10 cellular contexts compared by ENCODE assay signal in the genomic region with DNA sequence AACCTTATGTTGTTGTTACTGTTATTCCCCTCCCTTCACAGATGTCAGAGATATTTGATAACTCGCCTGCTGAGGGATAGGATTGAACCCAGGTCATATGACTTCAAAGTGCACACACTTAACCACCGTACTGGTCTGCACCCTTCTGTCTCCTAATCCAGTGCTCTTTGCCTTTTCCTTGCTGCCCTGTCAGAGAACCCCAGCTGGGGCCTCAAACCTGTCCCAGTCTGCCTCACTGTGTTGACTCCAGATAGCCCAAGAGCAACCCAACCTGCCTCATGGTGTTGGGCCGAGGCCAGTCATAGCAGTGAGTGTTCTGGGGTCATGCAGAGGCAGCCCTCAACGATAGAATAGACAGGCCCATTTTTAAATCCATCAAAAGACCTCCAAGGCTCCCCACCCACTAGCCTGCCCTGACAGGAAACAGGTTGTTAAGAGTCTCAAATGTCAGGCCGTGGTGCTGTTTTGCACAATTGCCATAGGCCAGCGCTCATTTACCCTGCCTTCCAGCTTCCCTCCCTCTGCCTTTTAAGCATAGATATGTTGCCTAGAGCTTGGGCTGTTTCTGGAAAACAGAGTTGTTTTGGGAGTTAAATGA. TPM values are rescaled to one million over a fixed set of nuclear protein-coding genes. Genes with fewer than 3 reads are reported as not detected.
DNase-seq lines count a peak whose midpoint lies in the region; ATAC-seq and TF ChIP-seq lines count a peak whose summit lies in the region.
"Had no signal": no experiment of that assay in that cellular context is flagged by ENCODE, and none has a peak within 500 bp of the region (broad histone marks: within the 10 kb centered on the region; RNA-seq: fewer than 3 reads in every experiment).

No MANE protein-coding gene starts in this region.

- no peaks in the 10 kb centered on the region for H3K9me3 Mint-ChIP-seq in activated CD8-positive, alpha-beta T cell treated with anti-CD3 and anti-CD28 coated beads, Interleukin-2, amount 10 ng/mL, durations not matched to agents 7 days and 5 days (ENCODE audit: insufficient read depth)
- H3K9me3 Mint-ChIP-seq: HFFc6 had no signal

- peak overlapping the region; percentile 81 for H3K27ac Mint-ChIP-seq in activated CD8-positive, alpha-beta T cell treated with anti-CD3 and anti-CD28 coated beads, Interleukin-2, amount 10 ng/mL, durations not matched to agents 7 days and 5 days
- H3K27ac Mint-ChIP-seq: HFFc6 had no signal

- TF ChIP-seq RAD21 in SK-N-SH (IDR thresholded peaks at IDR 0.05; ENCODE audit: low read length), result no peak

- TF ChIP-seq POLR2A in suprapubic skin (IDR thresholded peaks at IDR 0.05), result no peak

- 72% methylated on average over 6 of the region's 6 CpGs for WGBS in SK-N-SH (ENCODE audit: low lambda C conversion rate)
- 28% methylated on average over 6 of the region's 6 CpGs for WGBS in right cardiac atrium
- WGBS in suprapubic skin, result 42% methylated on average over 6 of the region's 6 CpGs

- no peak overlapping the region for H3K9ac ChIP-seq in SK-N-SH

- H3K4me2 ChIP-seq in SK-N-SH, result no peak overlapping the region

- no peak overlapping the region for H2AFZ ChIP-seq in SK-N-SH (ENCODE audit: low read depth)

- POLR2A ChIA-PET in SK-N-SH (lab: Yijun Ruan, JAX), result interaction anchor here (1.3 kb wide), 1 partner anchor 23 kb away, joined by 3 read pairs; no protein-coding TSS in a partner anchor
- POLR2A ChIA-PET in activated CD8-positive, alpha-beta T cell treated with anti-CD3 and anti-CD28 coated beads, Interleukin-2, amount 10 ng/mL, durations not matched to agents 7 days and 5 days (lab: Charles Lee), result interaction anchor here (0.9 to 4.2 kb wide), 3 partner anchors 31 to 38 kb away, joined by 3 to 24 read pairs (median 5); partner anchors contain the start of gene PDCD4

- H3K4me1 ChIP-seq in SK-N-SH (ENCODE audit: control insufficient read depth in 1 of 2, insufficient read depth in 2 of 2, low read depth in 1 of 2, low read length in 1 of 2) (peaks cover 0 to 39% of the 10 kb centered on the region in 2 experiments; a peak in 2 of 4 replicates), right cardiac atrium (ENCODE audit: control insufficient read depth, insufficient read depth, low read length) (peaks cover 21% of the 10 kb centered on the region), suprapubic skin (peaks cover 48% of the 10 kb centered on the region)

- H4K20me1 ChIP-seq in SK-N-SH (ENCODE audit: insufficient read depth), result no peaks in the 10 kb centered on the region

- peak; percentile 63 for ATAC-seq in SK-N-SH treated with all-trans-retinoic acid at 6 μM for 48 hours
- peak; percentile 73 for ATAC-seq in activated CD8-positive, alpha-beta T cell treated with anti-CD3 and anti-CD28 coated beads, Interleukin-2, amount 10 ng/mL, durations not matched to agents 7 days and 5 days
- ATAC-seq in right cardiac atrium, result peak; percentile 81 to 82
- ATAC-seq in GM18907 (IDR thresholded peaks at IDR 0.05; ENCODE audit: unreplicated experiment), result no peak
- ATAC-seq in GM21786 (IDR thresholded peaks at IDR 0.05; ENCODE audit: unreplicated experiment), result no peak
- no peak for ATAC-seq in GM18861 (IDR thresholded peaks at IDR 0.05; ENCODE audit: unreplicated experiment)

- TF ChIP-seq CTCF in SK-N-SH (IDR thresholded peaks at IDR 0.05) (no peak), suprapubic skin (IDR thresholded peaks at IDR 0.05) (no peak)

- TF ChIP-seq EP300 in SK-N-SH (IDR thresholded peaks at IDR 0.05; ENCODE audit: borderline replicate concordance in 1 of 2, low read depth in 1 of 2, low read length in 1 of 2) (no peak), suprapubic skin (IDR thresholded peaks at IDR 0.05) (no peak)

- intact Hi-C loops in right cardiac atrium (cut with DNase I), result no loop called here

- H3K27ac ChIP-seq in SK-N-SH (ENCODE audit: low read depth in 2 of 2, low read length in 1 of 2) (peak overlapping the region in 1 of 2 experiments; percentile 55; a peak in 1 of 4 replicates), right cardiac atrium (ENCODE audit: low read length) (peak overlapping the region; percentile 83), suprapubic skin (peak overlapping the region; percentile 69)

- DNase-seq in SK-N-SH, result no peak
- DNase-seq in activated CD8-positive, alpha-beta T cell treated with anti-CD3 and anti-CD28 coated beads, Interleukin-2, amount 10 ng/mL, durations not matched to agents 7 days and 5 days, result peak; percentile 58
- peak; percentile 44 to 82 (median 72) for DNase-seq in right cardiac atrium
- DNase-seq in suprapubic skin (ENCODE audit: low spot score in 2 of 2), result no peak
- DNase-seq: foreskin melanocyte, HFFc6 had no signal

- H3K27me3 Mint-ChIP-seq in activated CD8-positive, alpha-beta T cell treated with anti-CD3 and anti-CD28 coated beads, Interleukin-2, amount 10 ng/mL, durations not matched to agents 7 days and 5 days (ENCODE audit: low read depth), result no peaks in the 10 kb centered on the region

- H3K36me3 Mint-ChIP-seq in activated CD8-positive, alpha-beta T cell treated with anti-CD3 and anti-CD28 coated beads, Interleukin-2, amount 10 ng/mL, durations not matched to agents 7 days and 5 days (ENCODE audit: low read depth), result no peaks in the 10 kb centered on the region

- H3K4me1 Mint-ChIP-seq in activated CD8-positive, alpha-beta T cell treated with anti-CD3 and anti-CD28 coated beads, Interleukin-2, amount 10 ng/mL, durations not matched to agents 7 days and 5 days (ENCODE audit: low read depth), result peaks cover 32% of the 10 kb centered on the region

- H3K4me3 ChIP-seq in SK-N-SH (ENCODE audit: low read depth in 2 of 2, low read length in 1 of 2) (no peak overlapping the region), right cardiac atrium (ENCODE audit: low read length) (no peak overlapping the region), suprapubic skin (no peak overlapping the region)

- no peak overlapping the region for H3K4me3 Mint-ChIP-seq in activated CD8-positive, alpha-beta T cell treated with anti-CD3 and anti-CD28 coated beads, Interleukin-2, amount 10 ng/mL, durations not matched to agents 7 days and 5 days
- H3K4me3 Mint-ChIP-seq: HFFc6 had no signal

- no peaks in the 10 kb centered on the region for H3K36me3 ChIP-seq in SK-N-SH (replicated peaks in 1 of 2; ENCODE audit: control insufficient read depth in 1 of 2, insufficient read depth in 2 of 2, low read length in 1 of 2)
- no peaks in the 10 kb centered on the region for H3K36me3 ChIP-seq in suprapubic skin

- no peaks in the 10 kb centered on the region for H3K27me3 ChIP-seq in SK-N-SH (ENCODE audit: insufficient read depth)
- H3K27me3 ChIP-seq in right cardiac atrium (ENCODE audit: control insufficient read depth, insufficient read depth), result no peaks in the 10 kb centered on the region
- no peaks in the 10 kb centered on the region for H3K27me3 ChIP-seq in suprapubic skin

- H3K9me3 ChIP-seq in SK-N-SH, result no peaks in the 10 kb centered on the region
- no peaks in the 10 kb centered on the region for H3K9me3 ChIP-seq in right cardiac atrium (ENCODE audit: control insufficient read depth, low read length)
- no peaks in the 10 kb centered on the region for H3K9me3 ChIP-seq in suprapubic skin

- no peaks in the 10 kb centered on the region for H3F3A ChIP-seq in SK-N-SH (replicated peaks; ENCODE audit: insufficient read depth)

- H3K79me2 ChIP-seq in SK-N-SH (ENCODE audit: insufficient read depth), result no peaks in the 10 kb centered on the region

- no peaks in the 10 kb centered on the region for H3K9me2 ChIP-seq in SK-N-SH

- CTCF ChIA-PET in SK-N-SH (lab: Yijun Ruan, JAX), result interaction anchor here (1.7 kb wide), 1 partner anchor 59 kb away, joined by 4 read pairs; no protein-coding TSS in a partner anchor
- CTCF ChIA-PET in activated CD8-positive, alpha-beta T cell treated with anti-CD3 and anti-CD28 coated beads, Interleukin-2, amount 10 ng/mL, durations not matched to agents 7 days and 5 days (lab: Charles Lee), result interaction anchor here (0.7 to 3.7 kb wide), 10 partner anchors 9 to 88 kb away, joined by 3 to 23 read pairs (median 4); partner anchors contain the start of gene PDCD4

TF ChIP-seq in SK-N-SH treated with all-trans-retinoic acid at 6 μM for 48 hours, 23 proteins besides CTCF, POLR2A, EP300 and RAD21 (continues in another document):
- TF ChIP-seq CSDC2 (CRISPR knock-in tag; IDR thresholded peaks at IDR 0.05) (no peak), TOX (CRISPR knock-in tag; IDR thresholded peaks at IDR 0.05; ENCODE audit: borderline replicate concordance) (no peak), ZNF8 (CRISPR knock-in tag; IDR thresholded peaks at IDR 0.05) (no peak), SNAI2 (CRISPR knock-in tag; IDR thresholded peaks at IDR 0.05) (no peak), ARNTL (CRISPR knock-in tag; IDR thresholded peaks at IDR 0.05; ENCODE audit: borderline replicate concordance, low read depth) (no peak)

TF ChIP-seq in SK-N-SH, 30 proteins besides CTCF, POLR2A, EP300 and RAD21 (continues in another document):
- TF ChIP-seq RCOR1 (IDR thresholded peaks at IDR 0.05; ENCODE audit: low read length), result no peak
- no peak for TF ChIP-seq SMC3 (IDR thresholded peaks at IDR 0.05; ENCODE audit: low read depth, low read length)
- TF ChIP-seq, protein P1, sequence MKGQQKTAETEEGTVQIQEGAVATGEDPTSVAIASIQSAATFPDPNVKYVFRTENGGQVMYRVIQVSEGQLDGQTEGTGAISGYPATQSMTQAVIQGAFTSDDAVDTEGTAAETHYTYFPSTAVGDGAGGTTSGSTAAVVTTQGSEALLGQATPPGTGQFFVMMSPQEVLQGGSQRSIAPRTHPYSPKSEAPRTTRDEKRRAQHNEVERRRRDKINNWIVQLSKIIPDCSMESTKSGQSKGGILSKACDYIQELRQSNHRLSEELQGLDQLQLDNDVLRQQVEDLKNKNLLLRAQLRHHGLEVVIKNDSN (IDR thresholded peaks at IDR 0.05; ENCODE audit: borderline replicate concordance, low read depth), result no peak
- TF ChIP-seq SIN3A (IDR thresholded peaks at IDR 0.05; ENCODE audit: borderline replicate concordance, low read depth, low read length), result no peak
- TF ChIP-seq CHD2 (IDR thresholded peaks at IDR 0.05; ENCODE audit: low read length, partially characterized antibody), result no peak
- no peak for TF ChIP-seq IRF3 (IDR thresholded peaks at IDR 0.05; ENCODE audit: low read depth, low read length)

RNA-seq across cellular contexts. Expression of gene PDCD4, which starts 37.0 kb away (rescaled TPM):
- polyA plus RNA-seq in SK-N-SH (2012; rRNA removed) (23.3 and 31.1 TPM in 2 replicates), right cardiac atrium (39.8 TPM)
- 33.5 and 54.6 TPM in 2 replicates for polyA plus RNA-seq in SK-N-SH (2012; cell fraction: cytosol; rRNA removed)
- polyA plus RNA-seq in SK-N-SH (2012; cell fraction: nucleus; rRNA removed), result 6.9 and 18.3 TPM in 2 replicates
- total RNA-seq in activated CD8-positive, alpha-beta T cell treated with anti-CD3 and anti-CD28 coated beads, Interleukin-2, amount 10 ng/mL, durations not matched to agents 7 days and 5 days, result 10 to 100 TPM; 97.1 to 98.4 TPM
- total RNA-seq in right cardiac atrium (10 to 100 TPM; 61.5 to 82.7 (median 76.2) TPM), suprapubic skin (100 to 1,000 TPM; 243 to 594 (median 293) TPM)

Comparison
In these comparisons a context has a peak if more than half of its experiments do, and no peak if none do; other contexts are left out.
1. ATAC-seq: peak in SK-N-SH treated with all-trans-retinoic acid at 6 μM for 48 hours (single experiment), activated CD8-positive, alpha-beta T cell treated with anti-CD3 and anti-CD28 coated beads, Interleukin-2, amount 10 ng/mL, durations not matched to agents 7 days and 5 days (single experiment) and right cardiac atrium (2 of 2); none in GM18907 (single experiment), GM21786 (single experiment) and GM18861 (single experiment).
2. DNase-seq: peak in activated CD8-positive, alpha-beta T cell treated with anti-CD3 and anti-CD28 coated beads, Interleukin-2, amount 10 ng/mL, durations not matched to agents 7 days and 5 days (single experiment) and right cardiac atrium (3 of 3); none in SK-N-SH (single experiment) and suprapubic skin (0 of 2).